26 cellular contexts compared by ENCODE assay signal in the genomic region with DNA sequence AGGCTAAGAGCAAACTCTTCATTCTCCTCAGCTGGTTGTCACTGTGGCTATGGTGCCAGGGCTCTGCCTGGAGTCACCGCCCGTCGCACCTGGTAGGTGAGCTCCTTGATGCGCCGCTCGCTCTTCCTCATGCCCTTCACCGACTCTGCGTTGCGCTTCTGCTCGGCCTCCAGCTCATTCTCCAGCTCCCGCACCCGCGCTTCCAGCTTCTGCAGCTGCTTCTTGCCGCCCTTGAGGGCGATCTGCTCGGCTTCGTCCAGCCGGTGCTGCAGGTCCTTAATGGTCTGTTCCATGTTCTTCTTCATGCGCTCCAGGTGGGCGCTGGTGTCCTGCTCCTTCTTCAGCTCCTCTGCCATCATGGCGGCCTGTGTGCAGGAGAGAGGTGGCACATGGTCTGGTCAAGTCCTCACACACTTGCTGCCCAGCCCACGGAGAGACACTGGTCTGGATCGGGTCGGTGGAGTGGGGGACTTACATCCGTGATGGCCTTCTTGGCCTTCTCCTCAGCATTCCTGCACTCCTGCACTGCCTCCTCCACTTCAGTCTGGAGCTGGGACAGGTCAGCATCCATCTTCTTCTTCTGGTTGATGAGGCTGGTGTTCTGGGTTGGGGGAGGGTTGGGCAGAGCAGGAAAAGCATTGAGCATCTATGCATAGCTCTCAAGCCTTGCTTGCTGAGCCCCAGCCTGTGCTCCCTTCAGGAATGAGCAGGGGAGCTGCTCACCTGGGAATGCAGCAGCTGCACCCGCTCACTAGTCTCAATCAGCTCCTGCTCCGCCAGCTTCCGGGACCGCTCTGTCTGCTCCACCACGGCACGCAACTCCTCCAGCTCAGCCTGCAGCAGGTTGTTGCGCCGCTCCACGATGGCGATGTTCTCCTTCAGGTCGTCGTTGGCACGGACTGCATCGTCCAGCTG. TPM values are rescaled to one million over a fixed set of nuclear protein-coding genes. Genes with fewer than 3 reads are reported as not detected.
DNase-seq lines count a peak whose midpoint lies in the region; ATAC-seq, FAIRE-seq and TF ChIP-seq lines count a peak whose summit lies in the region.
"Had no signal": no experiment of that assay in that cellular context is flagged by ENCODE, and none has a peak within 500 bp of the region (broad histone marks: within the 10 kb centered on the region; RNA-seq: fewer than 3 reads in every experiment).

No MANE protein-coding gene starts in this region.

- H3K4me1 ChIP-seq in cardiac muscle cell (ENCODE audit: low read depth) (peaks cover 37% of the 10 kb centered on the region), neuronal stem cell (ENCODE audit: control insufficient read depth in 2 of 2, insufficient read depth in 1 of 2, low read depth in 1 of 2, low read length in 2 of 2) (peaks cover 1 to 5% of the 10 kb centered on the region in 2 donors)
- H3K4me1 ChIP-seq in naive thymus-derived CD4-positive, alpha-beta T cell (ENCODE audit: control insufficient read depth in 2 of 2, insufficient read depth in 2 of 2, low read length in 2 of 2): no peaks in the 10 kb centered on the region
- H3K4me1 ChIP-seq: SJSA1 had no signal

- no peak overlapping the region for H4K91ac ChIP-seq in neuronal stem cell (ENCODE audit: low read depth, low read length, poor library complexity)

- no peak for ATAC-seq in left ventricle myocardium superior
- ATAC-seq in naive thymus-derived CD4-positive, alpha-beta T cell: no peak
- ATAC-seq: HCT116 had no signal

- H3K4me3 ChIP-seq in cardiac muscle cell: no peak overlapping the region
- H3K4me3 ChIP-seq in neuronal stem cell (ENCODE audit: low read length in 2 of 2): peak overlapping the region in 1 of 2 donors; percentile 36
- H3K4me3 ChIP-seq in naive thymus-derived CD4-positive, alpha-beta T cell (ENCODE audit: low read length): no peak overlapping the region
- H3K4me3 ChIP-seq: SJSA1 had no signal

- H3K23ac ChIP-seq in neuronal stem cell (ENCODE audit: low read depth, low read length, poor library complexity): peak overlapping the region; percentile 43

- no peak for DNase-seq in cardiac muscle cell (ENCODE audit: low read depth in 1 of 2, low spot score in 1 of 2)
- no peak for DNase-seq in left ventricle myocardium superior
- DNase-seq in caudate nucleus (lab: John Stamatoyannopoulos, UW): peak in 16 of 61 donors; percentile 7 to 73 (median 18)
- no peak for DNase-seq in neuronal stem cell (ENCODE audit: low spot score)
- no peak for DNase-seq in urothelium cell line (ENCODE audit: low spot score)
- DNase-seq in superior temporal gyrus (ENCODE audit: extremely low spot score): no peak
- DNase-seq in naive thymus-derived CD4-positive, alpha-beta T cell: no peak
- DNase-seq: CD4-positive, CD25-positive, alpha-beta regulatory T cell; DMS153; DND-41; Kasumi-1; NCI-H1105; NCI-H146; NCI-H1930; NCI-H446; NCI-H524 treated with DMSO at 0.1 percent for 48 hours; NCI-H774 had no signal

- H3K36me3 ChIP-seq in cardiac muscle cell (no peaks in the 10 kb centered on the region), neuronal stem cell (replicated peaks in 1 of 2; ENCODE audit: control insufficient read depth in 2 of 2, insufficient read depth in 2 of 2, low read length in 2 of 2) (no peaks in the 10 kb centered on the region)
- no peaks in the 10 kb centered on the region for H3K36me3 ChIP-seq in naive thymus-derived CD4-positive, alpha-beta T cell (ENCODE audit: control insufficient read depth in 2 of 3, insufficient read depth in 3 of 3, low read length in 3 of 3)
- H3K36me3 ChIP-seq: SJSA1 had no signal

- no peak overlapping the region for H3K27ac Mint-ChIP-seq in naive thymus-derived CD4-positive, alpha-beta T cell
- H3K27ac Mint-ChIP-seq: CD4-positive, CD25-positive, alpha-beta regulatory T cell had no signal

- H3K4me1 Mint-ChIP-seq in naive thymus-derived CD4-positive, alpha-beta T cell: peaks cover 0 to 1% (median 0%) of the 10 kb centered on the region in 7 donors
- H3K4me1 Mint-ChIP-seq: CD4-positive, CD25-positive, alpha-beta regulatory T cell had no signal

- intact Hi-C loops in left ventricle myocardium superior (cut with micrococcal nuclease): no loop called here
- intact Hi-C loops in naive thymus-derived CD4-positive, alpha-beta T cell (cut with micrococcal nuclease): no loop called here

- no peak overlapping the region for H3K4ac ChIP-seq in neuronal stem cell (ENCODE audit: low read length)

- no peak overlapping the region for H2AFZ ChIP-seq in neuronal stem cell (ENCODE audit: low read length)

- FAIRE-seq in urothelium cell line (lab: Jason Lieb, UNC): peak; percentile 77
- FAIRE-seq: GM12892, GM19239 had no signal

- H3K27ac ChIP-seq in cardiac muscle cell (peak overlapping the region; percentile 22), caudate nucleus (ENCODE audit: low read depth, low read length) (peak overlapping the region; percentile 78), neuronal stem cell (replicated peaks; ENCODE audit: low read length) (no peak overlapping the region)
- H3K27ac ChIP-seq in naive thymus-derived CD4-positive, alpha-beta T cell (ENCODE audit: low read depth, low read length): no peak overlapping the region
- H3K27ac ChIP-seq: SJSA1 had no signal

- H3K9me3 ChIP-seq in cardiac muscle cell (ENCODE audit: low read depth) (no peaks in the 10 kb centered on the region), neuronal stem cell (replicated peaks in 1 of 2; ENCODE audit: control insufficient read depth in 2 of 2, insufficient read depth in 1 of 2, low read depth in 1 of 2, low read length in 2 of 2) (peaks cover 0 to 2% of the 10 kb centered on the region in 2 donors)
- no peaks in the 10 kb centered on the region for H3K9me3 ChIP-seq in naive thymus-derived CD4-positive, alpha-beta T cell (ENCODE audit: control insufficient read depth in 2 of 3, low read length in 3 of 3)
- H3K9me3 ChIP-seq: SJSA1 had no signal

- POLR2A ChIA-PET in naive thymus-derived CD4-positive, alpha-beta T cell (lab: Charles Lee): no interaction called here

- no peaks in the 10 kb centered on the region for H3K79me1 ChIP-seq in neuronal stem cell (ENCODE audit: low read depth, low read length)

- H2BK120ac ChIP-seq in neuronal stem cell (ENCODE audit: low read depth, low read length): no peak overlapping the region

- H2BK15ac ChIP-seq in neuronal stem cell (ENCODE audit: low read length): no peak overlapping the region

- CTCF ChIA-PET in naive thymus-derived CD4-positive, alpha-beta T cell (lab: Charles Lee): no interaction called here

- no peak overlapping the region for H3K4me3 Mint-ChIP-seq in naive thymus-derived CD4-positive, alpha-beta T cell
- H3K4me3 Mint-ChIP-seq: CD4-positive, CD25-positive, alpha-beta regulatory T cell had no signal

- peak overlapping the region; percentile 38 for H3K18ac ChIP-seq in neuronal stem cell (ENCODE audit: low read length)

- H3K14ac ChIP-seq in neuronal stem cell (ENCODE audit: low read length): no peak overlapping the region

- H3K27me3 ChIP-seq in cardiac muscle cell (no peaks in the 10 kb centered on the region), neuronal stem cell (ENCODE audit: control insufficient read depth in 3 of 3, insufficient read depth in 3 of 3, low read depth in 1 of 3, low read length in 3 of 3) (peaks cover 0 to 20% (median 0%) of the 10 kb centered on the region in 3 experiments)
- H3K27me3 ChIP-seq in naive thymus-derived CD4-positive, alpha-beta T cell (ENCODE audit: control insufficient read depth in 2 of 2, insufficient read depth in 2 of 2, low read length in 2 of 2): no peaks in the 10 kb centered on the region

- no peak for TF ChIP-seq CTCF in cardiac muscle cell (IDR thresholded peaks at IDR 0.05; ENCODE audit: low read depth, low read length)

- no CpG with 5 or more reads among the region's 39 CpGs for WGBS in neuronal stem cell (ENCODE audit: extremely low coverage in 2 of 2, insufficient read length in 2 of 2, insufficient replicate concordance in 1 of 2), 2 donors

- H3K9me3 Mint-ChIP-seq in naive thymus-derived CD4-positive, alpha-beta T cell: no peaks in the 10 kb centered on the region
- H3K9me3 Mint-ChIP-seq: CD4-positive, CD25-positive, alpha-beta regulatory T cell had no signal

- no peak overlapping the region for H2BK12ac ChIP-seq in neuronal stem cell (ENCODE audit: low read length)

- no peak overlapping the region for H3K4me2 ChIP-seq in neuronal stem cell (ENCODE audit: insufficient read depth, low read length, poor library complexity, severe bottlenecking)

- H4K8ac ChIP-seq in neuronal stem cell (ENCODE audit: low read depth, low read length): no peak overlapping the region

- peak overlapping the region; percentile 36 for H2BK5ac ChIP-seq in neuronal stem cell (ENCODE audit: low read length)

- H3K27me3 Mint-ChIP-seq in naive thymus-derived CD4-positive, alpha-beta T cell: peaks cover 0 to 19% (median 0%) of the 10 kb centered on the region in 5 donors

- peak overlapping the region; percentile 28 for H2AK5ac ChIP-seq in neuronal stem cell (ENCODE audit: low read depth, low read length)

- no peak overlapping the region for H3K9ac ChIP-seq in neuronal stem cell (ENCODE audit: low read depth, low read length, poor library complexity)

- no peaks in the 10 kb centered on the region for H3K36me3 Mint-ChIP-seq in naive thymus-derived CD4-positive, alpha-beta T cell
- H3K36me3 Mint-ChIP-seq: CD4-positive, CD25-positive, alpha-beta regulatory T cell had no signal

RNA-seq across cellular contexts. Expression of gene MYH6, which starts 7.1 kb away (rescaled TPM):
- 4,520 and 8,484 TPM in 2 replicates for total RNA-seq in cardiac muscle cell
- 2,795 and 4,145 TPM in 2 replicates for polyA plus RNA-seq in cardiac muscle cell
- 4,258 TPM for total RNA-seq in left ventricle myocardium superior
- polyA plus RNA-seq in neuronal stem cell (2013, experiment 1 of 2): 0.03 TPM
- polyA plus RNA-seq in neuronal stem cell (2013, experiment 2 of 2): 0.04 TPM
- under 1 TPM in 1 of 5 experiments, not detected in 4; 0.27 TPM for total RNA-seq in naive thymus-derived CD4-positive, alpha-beta T cell
- not detected for polyA plus RNA-seq in naive thymus-derived CD4-positive, alpha-beta T cell
- total RNA-seq: A172; CD4-positive, CD25-positive, alpha-beta regulatory T cell; H4; HT-29; M059J; SJSA1 had no signal
- polyA plus RNA-seq: BJ; CD4-positive, CD25-positive, alpha-beta regulatory T cell had no signal

RNA-seq across cellular contexts. Expression of gene MYH7, which starts 20.3 kb away (rescaled TPM):
- total RNA-seq in cardiac muscle cell (82.8 and 134 TPM in 2 replicates), left ventricle myocardium superior (12,717 TPM)
- 66.2 and 117 TPM in 2 replicates for polyA plus RNA-seq in cardiac muscle cell
- polyA plus RNA-seq in neuronal stem cell (2013, experiment 1 of 2): 0.20 TPM
- polyA plus RNA-seq in neuronal stem cell (2013, experiment 2 of 2): 0.19 TPM
- total RNA-seq in naive thymus-derived CD4-positive, alpha-beta T cell: not detected
- polyA plus RNA-seq in naive thymus-derived CD4-positive, alpha-beta T cell: not detected
- total RNA-seq: A172; CD4-positive, CD25-positive, alpha-beta regulatory T cell; H4; HT-29; M059J; SJSA1 had no signal
- polyA plus RNA-seq: BJ; CD4-positive, CD25-positive, alpha-beta regulatory T cell had no signal

RNA-seq across cellular contexts. Expression of gene CMTM5, which starts 38.3 kb away (rescaled TPM):
- total RNA-seq in cardiac muscle cell (0.21 and 0.49 TPM in 2 replicates), left ventricle myocardium superior (not detected)
- polyA plus RNA-seq in cardiac muscle cell: 25.2 and 31.4 TPM in 2 replicates
- 5.0 TPM for polyA plus RNA-seq in neuronal stem cell (2013, experiment 1 of 2)
- polyA plus RNA-seq in neuronal stem cell (2013, experiment 2 of 2): 4.4 TPM
- total RNA-seq in naive thymus-derived CD4-positive, alpha-beta T cell: not detected
- polyA plus RNA-seq in naive thymus-derived CD4-positive, alpha-beta T cell: not detected
- total RNA-seq: A172, H4, HT-29, M059J, SJSA1 had no signal
- polyA plus RNA-seq: BJ; CD4-positive, CD25-positive, alpha-beta regulatory T cell had no signal

RNA-seq across cellular contexts. Expression of gene IL25, which starts 42.6 kb away (rescaled TPM):
- not detected in 2 replicates for total RNA-seq in cardiac muscle cell
- polyA plus RNA-seq in cardiac muscle cell: 3.2 and 7.9 TPM in 2 replicates
- not detected for total RNA-seq in left ventricle myocardium superior
- not detected for polyA plus RNA-seq in neuronal stem cell (2013, experiment 1 of 2)
- not detected for polyA plus RNA-seq in neuronal stem cell (2013, experiment 2 of 2)
- total RNA-seq in naive thymus-derived CD4-positive, alpha-beta T cell: not detected
- polyA plus RNA-seq in naive thymus-derived CD4-positive, alpha-beta T cell: not detected
- total RNA-seq: A172; CD4-positive, CD25-positive, alpha-beta regulatory T cell; H4; HT-29; M059J; SJSA1 had no signal
- polyA plus RNA-seq: BJ; CD4-positive, CD25-positive, alpha-beta regulatory T cell had no signal

RNA-seq across cellular contexts. Expression of gene EFS, which starts 50.2 kb away (rescaled TPM):
- total RNA-seq in cardiac muscle cell: 20.5 and 36.6 TPM in 2 replicates
- polyA plus RNA-seq in cardiac muscle cell: 16.7 and 22.2 TPM in 2 replicates
- total RNA-seq in left ventricle myocardium superior: 3.3 TPM
- polyA plus RNA-seq in neuronal stem cell (2013, experiment 1 of 2): 74.5 TPM
- polyA plus RNA-seq in neuronal stem cell (2013, experiment 2 of 2): 74.5 TPM
- total RNA-seq in naive thymus-derived CD4-positive, alpha-beta T cell: not detected
- polyA plus RNA-seq in naive thymus-derived CD4-positive, alpha-beta T cell: not detected
- total RNA-seq: A172; CD4-positive, CD25-positive, alpha-beta regulatory T cell; H4; HT-29; SJSA1 had no signal
- polyA plus RNA-seq: CD4-positive, CD25-positive, alpha-beta regulatory T cell had no signal

Comparison
In these comparisons a context has a peak if more than half of its experiments do, and no peak if none do; other contexts are left out.
1. RNA of gene MYH7, which starts 20.3 kb away (total RNA-seq): 12,717 TPM in left ventricle myocardium superior (single experiment); 82.8 to 134 TPM in cardiac muscle cell and not detected in naive thymus-derived CD4-positive, alpha-beta T cell; every median in the first group is over 10 times any median in the second.
2. H3K27ac ChIP-seq: peak in cardiac muscle cell (single experiment) and caudate nucleus (single experiment); none in neuronal stem cell (single experiment) and naive thymus-derived CD4-positive, alpha-beta T cell (single experiment).
3. RNA of gene MYH6, which starts 7.1 kb away (total RNA-seq): 4,520 to 8,484 TPM in cardiac muscle cell and 4,258 TPM in left ventricle myocardium superior (single experiment); 0.27 TPM in naive thymus-derived CD4-positive, alpha-beta T cell; every median in the first group is over 1,000 times any median in the second.